Comparison of ENCODE assay signal across 8 cellular contexts in genomic region chr2:224038830-224039079, GRCh38. TPM values are rescaled to one million over a fixed set of nuclear protein-coding genes. Genes with fewer than 3 reads are reported as not detected.
DNase-seq lines count a peak whose midpoint lies in the region; ATAC-seq and TF ChIP-seq lines count a peak whose summit lies in the region.

No MANE protein-coding gene starts in this region.

- no peak for TF ChIP-seq CTCF in osteoblast (IDR thresholded peaks at IDR 0.05; ENCODE audit: extremely low read depth, low read depth, low read length)

- no peak overlapping the region for H2AFZ ChIP-seq in osteoblast (ENCODE audit: low read length)

- ATAC-seq in GM19351 (IDR thresholded peaks at IDR 0.05; ENCODE audit: unreplicated experiment) (peak; percentile 32), HG03432 (IDR thresholded peaks at IDR 0.05; ENCODE audit: unreplicated experiment) (peak; percentile 43), HG03571 (IDR thresholded peaks at IDR 0.05; ENCODE audit: unreplicated experiment) (no peak)

- H3K27ac ChIP-seq in ectodermal cell (ENCODE audit: insufficient read depth, low read depth, low read length, poor library complexity, severe bottlenecking) (no peak overlapping the region), osteoblast (ENCODE audit: low read depth, low read length) (peak overlapping the region; percentile 17)

- H3K4me2 ChIP-seq in osteoblast (ENCODE audit: insufficient read depth, low read length), result peak overlapping the region; percentile 96

- no peaks in the 10 kb centered on the region for H3K36me3 ChIP-seq in ectodermal cell (ENCODE audit: control insufficient read depth, insufficient read depth, low read length)
- H3K36me3 ChIP-seq in osteoblast (ENCODE audit: insufficient read depth, low read length), result peaks cover 3% of the 10 kb centered on the region

- H3K27me3 ChIP-seq in ectodermal cell (ENCODE audit: control insufficient read depth, insufficient read depth, low read length, poor library complexity, severe bottlenecking) (peaks cover 39% of the 10 kb centered on the region), osteoblast (ENCODE audit: insufficient read depth, low read length) (no peaks in the 10 kb centered on the region)

- peaks cover 32% of the 10 kb centered on the region for H4K20me1 ChIP-seq in osteoblast (ENCODE audit: insufficient read depth, low read length)

- in situ Hi-C loops in G401 (cut with HindIII; ENCODE audit: low sequenced_read_pairs), result no loop called here

- DNase-seq in osteoblast (ENCODE audit: insufficient read length, low spot score, missing footprints) (peak; percentile 91), G401 (ENCODE audit: low spot score) (no peak), NOMO-1 (lab: John Stamatoyannopoulos, UW; ENCODE audit: unreplicated experiment in 2 of 2) (no peak), RPMI8226 (no peak)

- H3K4me3 ChIP-seq in ectodermal cell (ENCODE audit: insufficient read depth, low read depth, low read length) (peak overlapping the region; percentile 63), osteoblast (ENCODE audit: insufficient read depth, low read length) (peak overlapping the region; percentile 87)

- WGBS in ectodermal cell, 2 experiments, result 0% methylated on average over 35 of the region's 35 CpGs

- H3K9me3 ChIP-seq in ectodermal cell (ENCODE audit: control insufficient read depth, low read length) (no peaks in the 10 kb centered on the region), osteoblast (ENCODE audit: low read depth, low read length) (no peaks in the 10 kb centered on the region)

- H3K79me2 ChIP-seq in osteoblast (ENCODE audit: insufficient read depth, low read length), result peaks cover 48% of the 10 kb centered on the region

- H3K4me1 ChIP-seq in ectodermal cell (ENCODE audit: control insufficient read depth, insufficient read depth, low read length) (peaks cover 6% of the 10 kb centered on the region), osteoblast (ENCODE audit: insufficient read depth, low read length) (peaks cover 9% of the 10 kb centered on the region)

RNA-seq across cellular contexts. Expression of gene SERPINE2, which starts 0.3 kb away (rescaled TPM):
- polyA plus RNA-seq in ectodermal cell (2013, experiment 1 of 4), result 51.9 TPM
- 55.3 TPM for polyA plus RNA-seq in ectodermal cell (2013, experiment 2 of 4)
- 53.3 TPM for polyA plus RNA-seq in ectodermal cell (2013, experiment 3 of 4)
- 56.9 TPM for polyA plus RNA-seq in ectodermal cell (2013, experiment 4 of 4)
- 658 and 835 TPM in 2 replicates for total RNA-seq in osteoblast
- total RNA-seq in G401 (2014; rRNA removed; shearing (Covaris generic)), result 0.06 and 0.20 TPM in 2 replicates

Comparison
In these comparisons a context has a peak if more than half of its experiments do, and no peak if none do; other contexts are left out.
1. RNA of gene SERPINE2, which starts 0.3 kb away (total RNA-seq): 658 to 835 TPM in osteoblast; 0.06 to 0.20 TPM in G401; every median in the first group is over 100 times any median in the second.